In the genomic region with DNA sequence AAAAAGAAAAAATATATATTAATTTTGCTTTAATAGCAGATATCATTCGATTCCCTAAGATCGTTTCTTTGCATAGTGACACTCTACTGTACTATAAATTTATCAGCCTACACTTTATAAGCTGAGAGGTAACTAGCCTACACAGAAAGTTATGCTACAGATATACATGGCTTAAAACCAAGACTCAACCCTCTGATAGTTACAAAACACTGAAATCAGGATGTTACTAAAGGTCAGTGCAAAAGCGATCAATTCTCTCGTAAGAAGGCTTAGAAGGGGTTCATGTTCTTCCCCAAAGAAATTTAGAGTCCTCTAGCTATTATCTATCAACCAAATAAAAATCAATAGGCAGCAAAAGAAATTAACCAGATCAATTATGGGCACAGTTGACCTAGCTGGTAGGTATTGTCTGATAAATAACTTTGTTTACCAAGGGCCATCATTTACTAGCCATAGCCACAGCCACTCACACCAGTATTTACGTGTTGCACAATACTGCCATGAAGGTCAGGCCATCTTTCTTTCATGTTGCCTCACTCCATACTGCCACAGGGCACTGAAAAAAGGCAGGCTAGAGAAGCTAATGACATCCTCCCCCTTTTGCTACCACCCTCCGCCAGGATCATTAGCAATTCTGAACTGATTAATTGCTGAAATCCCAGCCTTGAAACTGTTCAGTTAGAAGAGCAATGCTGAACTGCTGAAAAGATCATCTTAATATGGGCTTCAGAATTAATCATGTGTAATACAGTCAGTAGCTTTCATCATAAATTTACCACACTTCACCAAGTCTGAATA, we compare ENCODE assay signal across 2 cellular contexts.
TF ChIP-seq lines count a peak whose summit lies in the region.

No MANE protein-coding gene starts in this region.

TF ChIP-seq in IMR-90, 13 proteins besides CTCF, POLR2A, EP300 and RAD21:
- TF ChIP-seq RFX5 (IDR thresholded peaks at IDR 0.05; ENCODE audit: low read depth, low read length) (no peak), CEBPB (IDR thresholded peaks at IDR 0.05; ENCODE audit: low read depth, low read length) (peak; percentile 90), MAFK (IDR thresholded peaks at IDR 0.05; ENCODE audit: low read depth, low read length) (no peak), SMC3 (IDR thresholded peaks at IDR 0.05; ENCODE audit: low read depth, low read length) (no peak)

TF ChIP-seq in WTC11, 78 proteins besides CTCF, POLR2A, EP300 and RAD21:
- TF ChIP-seq GABPB1 (CRISPR knock-in tag; IDR thresholded peaks at IDR 0.05) = peak; percentile 98
- no peak for TF ChIP-seq ZNF121 (CRISPR knock-in tag; IDR thresholded peaks at IDR 0.05)
